Comparison of ENCODE assay signal across 12 cellular contexts in genomic region chr4:80393246-80393969, GRCh38. TPM values are rescaled to one million over a fixed set of nuclear protein-coding genes. Genes with fewer than 3 reads are reported as not detected.
DNase-seq lines count a peak whose midpoint lies in the region; ATAC-seq and TF ChIP-seq lines count a peak whose summit lies in the region.
"Had no signal": no experiment of that assay in that cellular context is flagged by ENCODE, and none has a peak within 500 bp of the region (broad histone marks: within the 10 kb centered on the region; RNA-seq: fewer than 3 reads in every experiment).

No MANE protein-coding gene starts in this region.

- peak; percentile 73 for ATAC-seq in GM21576 (IDR thresholded peaks at IDR 0.05; ENCODE audit: unreplicated experiment)
- ATAC-seq: naive thymus-derived CD8-positive, alpha-beta T cell had no signal

- H3K4me1 ChIP-seq in SJCRH30, result no peaks in the 10 kb centered on the region

- no peak overlapping the region for H3K27ac ChIP-seq in SJCRH30

- H3K27me3 ChIP-seq in SJCRH30, result no peaks in the 10 kb centered on the region

- intact Hi-C loops in posterior vena cava (cut with DNase I), result no loop called here

- H3K4me3 ChIP-seq in foreskin fibroblast (ENCODE audit: low read depth in 1 of 2, low read length in 2 of 2) (no peak overlapping the region), SJCRH30 (no peak overlapping the region)

- TF ChIP-seq CTCF in foreskin fibroblast (IDR thresholded peaks at IDR 0.05; ENCODE audit: low read depth, low read length), result no peak

- no peaks in the 10 kb centered on the region for H3K36me3 ChIP-seq in SJCRH30

- H3K9me3 ChIP-seq in SJCRH30 (replicated peaks), result no peaks in the 10 kb centered on the region

- DNase-seq in EL (peak; percentile 75), RKO (ENCODE audit: low spot score) (peak; percentile 89), foreskin fibroblast (peak; percentile 63 to 83), cerebellar nuclear complex (lab: John Stamatoyannopoulos, UW) (no peak), SJCRH30 (no peak), posterior vena cava (ENCODE audit: low spot score) (no peak), SIG-M5 (lab: John Stamatoyannopoulos, UW) (no peak)
- DNase-seq: aorta; DND-41; naive thymus-derived CD8-positive, alpha-beta T cell had no signal

RNA-seq across cellular contexts. Expression of gene CFAP299, which starts 57.9 kb away (rescaled TPM):
- not detected in 2 replicates for total RNA-seq in SJCRH30 (2014; rRNA removed; shearing (Covaris generic))
- not detected for total RNA-seq in posterior vena cava
- total RNA-seq: aorta; naive thymus-derived CD8-positive, alpha-beta T cell; NCI-H460 had no signal

Comparison
In these comparisons a context has a peak if more than half of its experiments do, and no peak if none do; other contexts are left out.
1. DNase-seq: peak in EL (single experiment), RKO (single experiment) and foreskin fibroblast (2 of 2); none in cerebellar nuclear complex (0 of 2), SJCRH30 (0 of 2), posterior vena cava (single experiment) and SIG-M5 (single experiment).